In the genomic region with DNA sequence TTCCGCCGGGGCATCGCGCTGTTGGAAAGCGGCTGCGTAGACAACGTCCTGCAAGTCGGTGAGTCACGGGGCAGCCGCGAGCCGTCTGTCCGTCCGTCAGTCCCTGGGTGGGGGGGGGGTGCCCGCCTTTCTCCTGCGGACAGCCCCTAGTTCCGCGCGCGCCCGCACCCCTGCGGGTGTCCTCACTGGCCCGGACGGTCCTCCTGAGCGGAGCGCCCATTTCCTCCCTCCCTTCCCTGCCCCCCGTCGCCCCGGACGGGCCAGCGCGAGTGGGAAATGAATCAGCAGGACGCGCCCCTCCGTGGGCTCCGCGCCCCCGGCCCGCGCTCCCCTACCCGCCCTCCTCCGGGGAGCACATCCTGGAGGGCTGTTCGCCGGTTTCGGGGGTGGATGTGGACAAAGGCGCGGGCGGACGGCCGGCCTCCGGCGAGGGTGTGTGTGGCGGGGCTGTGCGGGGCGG, we compare ENCODE assay signal across 8 cellular contexts. TPM values are rescaled to one million over a fixed set of nuclear protein-coding genes. Genes with fewer than 3 reads are reported as not detected.
A peak's percentile ranks its signal among the peaks of the same experiment; 100 is the strongest.
DNase-seq lines count a peak whose midpoint lies in the region; ATAC-seq, FAIRE-seq and TF ChIP-seq lines count a peak whose summit lies in the region.

No MANE protein-coding gene starts in this region.

- FAIRE-seq in bronchial epithelial cell (lab: Jason Lieb, UNC): no peak

- H3K4me3 ChIP-seq in bronchial epithelial cell (ENCODE audit: low read depth, low read length): peak overlapping the region; percentile 93

- H3K36me3 ChIP-seq in bronchial epithelial cell (ENCODE audit: control insufficient read depth, insufficient read depth, low read length): no peaks in the 10 kb centered on the region

- no peak for TF ChIP-seq CTCF in bronchial epithelial cell (IDR thresholded peaks at IDR 0.05; ENCODE audit: insufficient read depth, low read length, severe bottlenecking)

- H3K27me3 ChIP-seq in bronchial epithelial cell (ENCODE audit: control insufficient read depth, insufficient read depth, low read length): no peaks in the 10 kb centered on the region

- DNase-seq in NCI-H748 (lab: John Stamatoyannopoulos, UW; ENCODE audit: unreplicated experiment) (peak; percentile 57), NCI-H748 treated with DMSO at 0.1 percent for 48 hours (lab: John Stamatoyannopoulos, UW) (no peak), T-helper 1 cell (peak; percentile 20 to 43 (median 28)), bronchial epithelial cell (ENCODE audit: low read depth) (peak; percentile 32), islet precursor cell (peak; percentile 73), NCI-H524 treated with DMSO at 0.1 percent for 48 hours (lab: John Stamatoyannopoulos, UW) (no peak)
- DNase-seq in stimulated activated CD4-positive, alpha-beta T cell treated with anti-CD3 and anti-CD28 coated beads, Interleukin-15, amount 100 ng/mL, for 1 hour (ENCODE audit: low read depth in 1 of 2, low spot score in 1 of 2): peak; percentile 6 to 18

- ATAC-seq in HG03196 (IDR thresholded peaks at IDR 0.05; ENCODE audit: unreplicated experiment): no peak

RNA-seq across cellular contexts. Expression of a gene that starts 0.9 kb away (rescaled TPM):
- 5.6 and 5.8 TPM in 2 replicates for total RNA-seq in bronchial epithelial cell

Comparison
In these comparisons a context has a peak if more than half of its experiments do, and no peak if none do; other contexts are left out.
1. DNase-seq: peak in NCI-H748 (single experiment), T-helper 1 cell (5 of 5), bronchial epithelial cell (single experiment), islet precursor cell (single experiment) and stimulated activated CD4-positive, alpha-beta T cell treated with anti-CD3 and anti-CD28 coated beads, Interleukin-15, amount 100 ng/mL, for 1 hour (2 of 2); none in NCI-H748 treated with DMSO at 0.1 percent for 48 hours (single experiment) and NCI-H524 treated with DMSO at 0.1 percent for 48 hours (single experiment).